ENCODE assay signal across 23 cellular contexts in the genomic region with DNA sequence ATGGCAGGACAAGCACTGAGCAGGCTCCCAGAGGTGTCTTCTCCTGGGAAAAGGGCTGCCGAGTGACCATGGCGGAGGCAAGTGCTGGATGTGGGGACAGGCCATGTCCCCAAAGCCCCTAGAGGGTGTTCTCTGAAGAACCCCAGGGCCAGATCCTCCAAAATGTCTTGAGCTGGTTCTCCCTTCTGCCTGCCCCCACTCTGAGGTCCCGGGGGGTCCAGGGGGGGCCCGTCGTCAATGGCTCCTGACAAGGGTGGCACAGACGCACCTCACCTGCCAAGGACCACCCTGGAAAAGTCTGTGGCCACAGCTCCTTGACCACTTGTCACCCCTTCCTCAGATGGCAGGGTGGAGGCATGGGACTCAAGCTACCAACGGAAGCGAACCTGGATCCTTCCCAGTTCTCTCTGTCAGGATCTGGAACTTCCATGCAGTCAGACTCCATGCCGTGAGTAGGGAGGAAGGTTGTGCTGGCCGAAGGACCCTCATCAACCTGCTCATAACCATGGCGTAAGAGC. TPM values are rescaled to one million over a fixed set of nuclear protein-coding genes. Genes with fewer than 3 reads are reported as not detected.
DNase-seq lines count a peak whose midpoint lies in the region; ATAC-seq, FAIRE-seq and TF ChIP-seq lines count a peak whose summit lies in the region.
"Had no signal": no experiment of that assay in that cellular context is flagged by ENCODE, and none has a peak within 500 bp of the region (broad histone marks: within the 10 kb centered on the region; RNA-seq: fewer than 3 reads in every experiment).

No MANE protein-coding gene starts in this region.

- no peak overlapping the region for H2BK15ac ChIP-seq in H1 (ENCODE audit: low read length)
- no peak overlapping the region for H2BK15ac ChIP-seq in neuronal stem cell (ENCODE audit: low read length)

- H3K4me3 ChIP-seq in SK-N-MC (no peak overlapping the region), H1 (ENCODE audit: extremely low read depth in 1 of 4, insufficient read depth in 2 of 4, low read depth in 3 of 4, low read length in 4 of 4) (no peak overlapping the region), neuronal stem cell (ENCODE audit: low read length in 2 of 2) (no peak overlapping the region), thoracic aorta (no peak overlapping the region)

- no peak overlapping the region for H4K5ac ChIP-seq in H1 (ENCODE audit: insufficient read length, low read depth, low read length)

- no peak overlapping the region for H2BK5ac ChIP-seq in H1 (ENCODE audit: low read depth, low read length)
- no peak overlapping the region for H2BK5ac ChIP-seq in neuronal stem cell (ENCODE audit: low read length)

- H3K36me3 ChIP-seq in SK-N-MC (ENCODE audit: insufficient read depth, low read length) (no peaks in the 10 kb centered on the region), H1 (ENCODE audit: control insufficient read depth in 2 of 4, insufficient read depth in 4 of 4, low read length in 3 of 4) (peaks cover 0 to 5% (median 0%) of the 10 kb centered on the region in 4 experiments; a peak in 2 of 8 replicates), neuronal stem cell (replicated peaks in 1 of 2; ENCODE audit: control insufficient read depth in 2 of 2, insufficient read depth in 2 of 2, low read length in 2 of 2) (peaks cover 2 to 14% of the 10 kb centered on the region in 2 donors), thoracic aorta (peaks cover 22% of the 10 kb centered on the region)

- H2BK120ac ChIP-seq in H1 (replicated peaks; ENCODE audit: low read depth, low read length) (no peak overlapping the region), neuronal stem cell (ENCODE audit: low read depth, low read length) (no peak overlapping the region)

- H3K27me3 ChIP-seq in H1 (replicated peaks in 1 of 4; ENCODE audit: control insufficient read depth in 3 of 4, extremely low read depth in 1 of 4, insufficient read depth in 3 of 4, low read length in 3 of 4) (no peaks in the 10 kb centered on the region), neuronal stem cell (ENCODE audit: control insufficient read depth in 3 of 3, insufficient read depth in 3 of 3, low read depth in 1 of 3, low read length in 3 of 3) (no peaks in the 10 kb centered on the region), thoracic aorta (replicated peaks; ENCODE audit: insufficient read depth) (no peaks in the 10 kb centered on the region)

- no peak overlapping the region for H3K56ac ChIP-seq in H1 (replicated peaks; ENCODE audit: insufficient read length, low read depth, low read length)

- peaks cover 19% of the 10 kb centered on the region for H3K4me1 Mint-ChIP-seq in activated CD8-positive, alpha-beta memory T cell treated with anti-CD3 and anti-CD28 coated beads, Interleukin-2, amount 10 ng/mL, durations not matched to agents 7 days and 5 days

- TF ChIP-seq EP300 in H1 (IDR thresholded peaks at IDR 0.05; ENCODE audit: borderline replicate concordance in 1 of 2, low read depth in 2 of 2, low read length in 2 of 2): no peak

- H4K91ac ChIP-seq in H1 (replicated peaks; ENCODE audit: insufficient read length, low read length) (no peak overlapping the region), neuronal stem cell (ENCODE audit: low read depth, low read length, poor library complexity) (no peak overlapping the region)

- H3K14ac ChIP-seq in H1 (ENCODE audit: insufficient read length): no peak overlapping the region
- no peak overlapping the region for H3K14ac ChIP-seq in neuronal stem cell (ENCODE audit: low read length)

- H3K27ac Mint-ChIP-seq in activated CD8-positive, alpha-beta memory T cell treated with anti-CD3 and anti-CD28 coated beads, Interleukin-2, amount 10 ng/mL, durations not matched to agents 7 days and 5 days: no peak overlapping the region
- H3K27ac Mint-ChIP-seq: activated CD4-positive, alpha-beta T cell treated with anti-CD3 and anti-CD28 coated beads for 36 hours; activated T-cell treated with anti-CD3 and anti-CD28 coated beads, Interleukin-2, amount 50 U/mL, for 72 hours had no signal

- no peaks in the 10 kb centered on the region for H3K9me3 Mint-ChIP-seq in activated CD8-positive, alpha-beta memory T cell treated with anti-CD3 and anti-CD28 coated beads, Interleukin-2, amount 10 ng/mL, durations not matched to agents 7 days and 5 days (ENCODE audit: low read depth)
- H3K9me3 Mint-ChIP-seq: activated T-cell treated with anti-CD3 and anti-CD28 coated beads, Interleukin-2, amount 50 U/mL, for 72 hours; H9 had no signal

- H3K79me2 ChIP-seq in H1 (ENCODE audit: control insufficient read depth in 1 of 2, insufficient read depth in 2 of 2, low read length in 2 of 2): no peaks in the 10 kb centered on the region

- CTCF ChIA-PET in H1 (lab: Charles Lee; ENCODE audit: partially characterized antibody): interaction anchor here (0.5 to 1.8 kb wide), 5 partner anchors 17 to 71 kb away, joined by 3 to 10 read pairs (median 5); partner anchors contain the start of gene INPP5K
- CTCF ChIA-PET in activated CD8-positive, alpha-beta memory T cell treated with anti-CD3 and anti-CD28 coated beads, Interleukin-2, amount 10 ng/mL, durations not matched to agents 7 days and 5 days (lab: Charles Lee): interaction anchor here (1.2 to 1.3 kb wide), 2 partner anchors 10 to 21 kb away, joined by 3 to 4 read pairs; partner anchors contain the start of gene INPP5K

- 93% methylated on average over 11 of the region's 11 CpGs; no CpG with 5 or more reads in 1 of the 2 experiments for WGBS in H1 (ENCODE audit: extremely low coverage in 1 of 2, insufficient coverage in 1 of 2, insufficient read length in 1 of 2, insufficient replicate concordance in 2 of 2, low coverage in 1 of 2, low lambda C conversion rate in 2 of 2, missing lambda C conversion rate in 1 of 2), 2 experiments
- no CpG with 5 or more reads among the region's 11 CpGs for WGBS in neuronal stem cell (ENCODE audit: extremely low coverage in 2 of 2, insufficient read length in 2 of 2, insufficient replicate concordance in 1 of 2), 2 donors

- peaks cover 0 to 2% of the 10 kb centered on the region in 2 experiments for H4K20me1 ChIP-seq in H1 (replicated peaks in 1 of 2; ENCODE audit: control insufficient read depth in 1 of 2, insufficient read depth in 2 of 2, low read length in 2 of 2)

- H3K27ac ChIP-seq in SK-N-MC (peak overlapping the region; percentile 75; the same call in 1 of the 2 replicates), H1 (ENCODE audit: low read depth, low read length) (no peak overlapping the region), neuronal stem cell (replicated peaks; ENCODE audit: low read length) (no peak overlapping the region), thoracic aorta (peak overlapping the region; percentile 84 to 87)
- H3K27ac ChIP-seq: HL-60 had no signal

- DNase-seq in SK-N-MC (ENCODE audit: low read depth, low spot score) (no peak), H1 (ENCODE audit: low read depth in 1 of 2, low spot score in 2 of 2) (no peak), neuronal stem cell (ENCODE audit: low spot score) (no peak), thoracic aorta (ENCODE audit: low spot score) (no peak), dermis blood vessel endothelial cell (no peak), OCI-M1 (lab: John Stamatoyannopoulos, UW) (no peak)
- no peak for DNase-seq in activated CD8-positive, alpha-beta memory T cell treated with anti-CD3 and anti-CD28 coated beads, Interleukin-2, amount 10 ng/mL, durations not matched to agents 7 days and 5 days
- DNase-seq: activated CD4-positive, alpha-beta T cell treated with anti-CD3 and anti-CD28 coated beads for 36 hours; activated naive CD4-positive, alpha-beta T cell treated with anti-CD3 and anti-CD28 coated beads, Interleukin-2, amount 50 U/mL, for 16 hours; activated T-cell treated with anti-CD3 and anti-CD28 coated beads, Interleukin-2, amount 50 U/mL, for 72 hours; effector CD8-positive, alpha-beta T cell; H9; kidney glomerular epithelial cell; NCI-H1105; NCI-H2029 treated with DMSO at 0.1 percent for 48 hours; NCI-H345; PC-3; stimulated activated CD4-positive, alpha-beta T cell treated with anti-CD3 and anti-CD28 coated beads, Interleukin-15, amount 100 ng/mL, for 24 hours; T-helper 1 cell had no signal

- H3K79me1 ChIP-seq in H1 (ENCODE audit: low read depth, low read length): no peaks in the 10 kb centered on the region; the same call in 1 of the 2 replicates
- peaks cover 4% of the 10 kb centered on the region for H3K79me1 ChIP-seq in neuronal stem cell (ENCODE audit: low read depth, low read length)

- peaks cover 4% of the 10 kb centered on the region for H3K27me3 Mint-ChIP-seq in activated CD8-positive, alpha-beta memory T cell treated with anti-CD3 and anti-CD28 coated beads, Interleukin-2, amount 10 ng/mL, durations not matched to agents 7 days and 5 days
- H3K27me3 Mint-ChIP-seq: activated CD4-positive, alpha-beta T cell treated with anti-CD3 and anti-CD28 coated beads for 36 hours had no signal

- no peak overlapping the region for H3K9ac ChIP-seq in SK-N-MC (ENCODE audit: insufficient read length)
- no peak overlapping the region for H3K9ac ChIP-seq in H1 (replicated peaks in 1 of 4; ENCODE audit: extremely low read depth in 1 of 4, low read depth in 3 of 4, low read length in 3 of 4)
- H3K9ac ChIP-seq in neuronal stem cell (ENCODE audit: low read depth, low read length, poor library complexity): peak overlapping the region; percentile 50

- TF ChIP-seq CTCF in H1 (IDR thresholded peaks at IDR 0.05; ENCODE audit: control extremely low read depth in 1 of 3, insufficient read depth in 1 of 3, low read depth in 1 of 3, low read length in 3 of 3) (no peak), thoracic aorta (IDR thresholded peaks at IDR 0.05) (no peak)

- H3K4ac ChIP-seq in H1 (replicated peaks; ENCODE audit: insufficient read length, low read depth, low read length) (no peak overlapping the region), neuronal stem cell (ENCODE audit: low read length) (no peak overlapping the region)

- H3K4me3 Mint-ChIP-seq in activated CD8-positive, alpha-beta memory T cell treated with anti-CD3 and anti-CD28 coated beads, Interleukin-2, amount 10 ng/mL, durations not matched to agents 7 days and 5 days: no peak overlapping the region
- H3K4me3 Mint-ChIP-seq: activated CD4-positive, alpha-beta T cell treated with anti-CD3 and anti-CD28 coated beads for 36 hours; activated T-cell treated with anti-CD3 and anti-CD28 coated beads, Interleukin-2, amount 50 U/mL, for 72 hours; H9 had no signal

- no peak for ATAC-seq in thoracic aorta (ENCODE audit: insufficient number of reproducible peaks, low FRiP score, low read depth)
- no peak for ATAC-seq in activated CD8-positive, alpha-beta memory T cell treated with anti-CD3 and anti-CD28 coated beads, Interleukin-2, amount 10 ng/mL, durations not matched to agents 7 days and 5 days
- ATAC-seq in GM18519 (IDR thresholded peaks at IDR 0.05; ENCODE audit: low FRiP score, unreplicated experiment): no peak
- ATAC-seq: activated CD4-positive, alpha-beta T cell treated with anti-CD3 and anti-CD28 coated beads for 36 hours; activated T-cell treated with anti-CD3 and anti-CD28 coated beads, Interleukin-2, amount 50 U/mL, for 72 hours; esophagus mucosa; PC-3 had no signal

- TF ChIP-seq RAD21 in H1 (IDR thresholded peaks at IDR 0.05 in 1 of 2, conservative IDR thresholded peaks at IDR 0.05 in 1 of 2; ENCODE audit: low read depth in 2 of 2, low read length in 2 of 2): no peak

- no peak overlapping the region for H3K18ac ChIP-seq in H1 (ENCODE audit: extremely low read depth, low read length)
- no peak overlapping the region for H3K18ac ChIP-seq in neuronal stem cell (ENCODE audit: low read length)

- H2AFZ ChIP-seq in H1 (ENCODE audit: low read length) (no peak overlapping the region), neuronal stem cell (ENCODE audit: low read length) (no peak overlapping the region)

- POLR2A ChIA-PET in H1 (lab: Charles Lee; ENCODE audit: partially characterized antibody): interaction anchor here (2.0 to 2.9 kb wide), 3 partner anchors 10 to 21 kb away, joined by 4 to 15 read pairs (median 9); partner anchors contain the start of gene INPP5K

- H3K36me3 Mint-ChIP-seq in activated CD8-positive, alpha-beta memory T cell treated with anti-CD3 and anti-CD28 coated beads, Interleukin-2, amount 10 ng/mL, durations not matched to agents 7 days and 5 days: peaks cover 2% of the 10 kb centered on the region

- no peak overlapping the region for H3K23ac ChIP-seq in H1 (ENCODE audit: insufficient read length)
- H3K23ac ChIP-seq in neuronal stem cell (ENCODE audit: low read depth, low read length, poor library complexity): no peak overlapping the region

- peaks cover 7% of the 10 kb centered on the region; the same call in 1 of the 2 replicates for H3K23me2 ChIP-seq in H1 (ENCODE audit: low read depth, low read length)

- TF ChIP-seq POLR2A in H1 (IDR thresholded peaks at IDR 0.05; ENCODE audit: control extremely low read depth in 1 of 2, low read depth in 2 of 2, low read length in 2 of 2): no peak

- H3K9me3 ChIP-seq in SK-N-MC (ENCODE audit: low read depth, low read length) (no peaks in the 10 kb centered on the region), H1 (ENCODE audit: insufficient read depth in 2 of 2, low read depth in 1 of 2, low read length in 1 of 2) (no peaks in the 10 kb centered on the region), neuronal stem cell (replicated peaks in 1 of 2; ENCODE audit: control insufficient read depth in 2 of 2, insufficient read depth in 1 of 2, low read depth in 1 of 2, low read length in 2 of 2) (no peaks in the 10 kb centered on the region), thoracic aorta (no peaks in the 10 kb centered on the region)

- no peak for FAIRE-seq in H1 (lab: Jason Lieb, UNC)
- FAIRE-seq: astrocyte had no signal

- H2BK12ac ChIP-seq in H1 (ENCODE audit: low read depth, low read length): no peak overlapping the region
- H2BK12ac ChIP-seq in neuronal stem cell (ENCODE audit: low read length): no peak overlapping the region

- H3K4me1 ChIP-seq in H1 (replicated peaks in 1 of 4; ENCODE audit: control insufficient read depth in 3 of 4, insufficient read depth in 4 of 4, low read length in 3 of 4) (peaks cover 0 to 9% (median 4%) of the 10 kb centered on the region in 4 experiments; a peak in 4 of 7 replicates), neuronal stem cell (ENCODE audit: control insufficient read depth in 2 of 2, insufficient read depth in 1 of 2, low read depth in 1 of 2, low read length in 2 of 2) (peaks cover 14 to 17% of the 10 kb centered on the region in 2 donors), thoracic aorta (ENCODE audit: control insufficient read depth in 1 of 2, low read depth in 2 of 2) (peaks cover 39 to 59% of the 10 kb centered on the region in 2 donors)

- H3K4me2 ChIP-seq in H1 (ENCODE audit: insufficient read depth in 1 of 2, low read depth in 2 of 2, low read length in 2 of 2): no peak overlapping the region
- H3K4me2 ChIP-seq in neuronal stem cell (ENCODE audit: insufficient read depth, low read length, poor library complexity, severe bottlenecking): no peak overlapping the region

- H2BK20ac ChIP-seq in H1 (ENCODE audit: low read length): no peak overlapping the region

- H2AK5ac ChIP-seq in H1 (ENCODE audit: low read depth, low read length): no peak overlapping the region
- H2AK5ac ChIP-seq in neuronal stem cell (ENCODE audit: low read depth, low read length): no peak overlapping the region

- H4K8ac ChIP-seq in H1 (ENCODE audit: extremely low read depth, insufficient read depth, low read length): peak overlapping the region; percentile 42; the same call in 1 of the 2 replicates
- no peak overlapping the region for H4K8ac ChIP-seq in neuronal stem cell (ENCODE audit: low read depth, low read length)

RNA-seq across cellular contexts. Expression of gene MYO1C, which starts 2.3 kb away (rescaled TPM):
- 78.6 and 80.2 TPM in 2 replicates for total RNA-seq in H1 (2021; fragmentation: NEBNext Ultra II Directional; extraction: Animal tissue kit (Norgen Biotek cat#: 25700))
- 40.1 and 52.4 TPM in 2 replicates for polyA plus RNA-seq in H1 (2011; rRNA removed)
- 44.8 TPM for polyA plus RNA-seq in H1 (2011; cell fraction: cytosol; rRNA removed)
- polyA plus RNA-seq in H1 (2011; cell fraction: nucleus; rRNA removed): 101 TPM
- 42.7 to 57.4 TPM (median 55.0 TPM) in 4 replicates for polyA plus RNA-seq in H1 (2012, experiment 1 of 2)
- 52.1 TPM for polyA plus RNA-seq in H1 (2012, experiment 2 of 2)
- polyA plus RNA-seq in H1 (2013, experiment 1 of 2): 32.7 TPM
- polyA plus RNA-seq in H1 (2013, experiment 2 of 2): 31.0 TPM
- 116 and 124 TPM in 2 replicates for polyA minus RNA-seq in H1 (2011; rRNA and poly(A)+ RNA removed)
- 57.5 TPM for polyA minus RNA-seq in H1 (2011; cell fraction: cytosol; rRNA and poly(A)+ RNA removed)
- polyA minus RNA-seq in H1 (2011; cell fraction: nucleus; rRNA and poly(A)+ RNA removed): 44.3 TPM
- 42.3 TPM for polyA plus RNA-seq in neuronal stem cell (2013, experiment 1 of 2)
- 42.0 TPM for polyA plus RNA-seq in neuronal stem cell (2013, experiment 2 of 2)
- 100 to 1,000 TPM; 160 to 226 TPM for total RNA-seq in thoracic aorta
- 10 to 100 TPM; 50.6 to 58.4 TPM for total RNA-seq in activated CD8-positive, alpha-beta memory T cell treated with anti-CD3 and anti-CD28 coated beads, Interleukin-2, amount 10 ng/mL, durations not matched to agents 7 days and 5 days
- total RNA-seq in dermis blood vessel endothelial cell: 193 and 439 TPM in 2 replicates

RNA-seq across cellular contexts. Expression of gene INPP5K, which starts 21.6 kb away (rescaled TPM):
- total RNA-seq in H1 (2021; fragmentation: NEBNext Ultra II Directional; extraction: Animal tissue kit (Norgen Biotek cat#: 25700)): 20.4 and 21.0 TPM in 2 replicates
- 24.1 and 24.7 TPM in 2 replicates for polyA plus RNA-seq in H1 (2011; rRNA removed)
- 22.7 TPM for polyA plus RNA-seq in H1 (2011; cell fraction: cytosol; rRNA removed)
- 35.7 TPM for polyA plus RNA-seq in H1 (2011; cell fraction: nucleus; rRNA removed)
- 14.2 to 20.5 TPM (median 18.9 TPM) in 4 replicates for polyA plus RNA-seq in H1 (2012, experiment 1 of 2)
- 24.7 TPM for polyA plus RNA-seq in H1 (2012, experiment 2 of 2)
- polyA plus RNA-seq in H1 (2013, experiment 1 of 2): 13.2 TPM
- polyA plus RNA-seq in H1 (2013, experiment 2 of 2): 12.5 TPM
- 24.1 and 32.5 TPM in 2 replicates for polyA minus RNA-seq in H1 (2011; rRNA and poly(A)+ RNA removed)
- polyA minus RNA-seq in H1 (2011; cell fraction: cytosol; rRNA and poly(A)+ RNA removed): 23.2 TPM
- polyA minus RNA-seq in H1 (2011; cell fraction: nucleus; rRNA and poly(A)+ RNA removed): 24.3 TPM
- 11.1 TPM for polyA plus RNA-seq in neuronal stem cell (2013, experiment 1 of 2)
- 10.1 TPM for polyA plus RNA-seq in neuronal stem cell (2013, experiment 2 of 2)
- total RNA-seq in thoracic aorta (10 to 100 TPM; 78.7 to 95.3 TPM), dermis blood vessel endothelial cell (74.7 and 88.0 TPM in 2 replicates)
- 10 to 100 TPM; 40.6 to 43.4 TPM for total RNA-seq in activated CD8-positive, alpha-beta memory T cell treated with anti-CD3 and anti-CD28 coated beads, Interleukin-2, amount 10 ng/mL, durations not matched to agents 7 days and 5 days

RNA-seq across cellular contexts. Expression of gene CRK, which starts 38.8 kb away (rescaled TPM):
- total RNA-seq in H1 (2021; fragmentation: NEBNext Ultra II Directional; extraction: Animal tissue kit (Norgen Biotek cat#: 25700)): 51.9 and 57.1 TPM in 2 replicates
- polyA plus RNA-seq in H1 (2011; rRNA removed): 25.7 and 32.8 TPM in 2 replicates
- polyA plus RNA-seq in H1 (2011; cell fraction: cytosol; rRNA removed): 40.4 TPM
- polyA plus RNA-seq in H1 (2011; cell fraction: nucleus; rRNA removed): 10.4 TPM
- polyA plus RNA-seq in H1 (2012, experiment 1 of 2): 30.5 to 38.1 TPM (median 34.7 TPM) in 4 replicates
- polyA plus RNA-seq in H1 (2012, experiment 2 of 2): 4.9 TPM
- 27.5 TPM for polyA plus RNA-seq in H1 (2013, experiment 1 of 2)
- 28.4 TPM for polyA plus RNA-seq in H1 (2013, experiment 2 of 2)
- 50.9 and 59.7 TPM in 2 replicates for polyA minus RNA-seq in H1 (2011; rRNA and poly(A)+ RNA removed)
- polyA minus RNA-seq in H1 (2011; cell fraction: cytosol; rRNA and poly(A)+ RNA removed): 29.9 TPM
- polyA minus RNA-seq in H1 (2011; cell fraction: nucleus; rRNA and poly(A)+ RNA removed): 17.3 TPM
- 30.8 TPM for polyA plus RNA-seq in neuronal stem cell (2013, experiment 1 of 2)
- 32.4 TPM for polyA plus RNA-seq in neuronal stem cell (2013, experiment 2 of 2)
- total RNA-seq in thoracic aorta: 10 to 100 TPM; 48.3 to 76.0 TPM
- 10 to 100 TPM; 18.3 to 20.7 TPM for total RNA-seq in activated CD8-positive, alpha-beta memory T cell treated with anti-CD3 and anti-CD28 coated beads, Interleukin-2, amount 10 ng/mL, durations not matched to agents 7 days and 5 days
- total RNA-seq in dermis blood vessel endothelial cell: 162 and 166 TPM in 2 replicates

Comparison
In these comparisons a context has a peak if more than half of its experiments do, and no peak if none do; other contexts are left out.
1. H3K27ac ChIP-seq: peak in SK-N-MC (single experiment) and thoracic aorta (2 of 2); none in H1 (single experiment) and neuronal stem cell (single experiment).